ENCODE assay signal across 17 cellular contexts in genomic region chr1:225973158-225973557, GRCh38. TPM values are rescaled to one million over a fixed set of nuclear protein-coding genes. Genes with fewer than 3 reads are reported as not detected.
DNase-seq lines count a peak whose midpoint lies in the region; ATAC-seq, FAIRE-seq and TF ChIP-seq lines count a peak whose summit lies in the region.
"Had no signal": no experiment of that assay in that cellular context is flagged by ENCODE, and none has a peak within 500 bp of the region (broad histone marks: within the 10 kb centered on the region; RNA-seq: fewer than 3 reads in every experiment).

No MANE protein-coding gene starts in this region.

- no TSS peak for BruUV-seq in K562 (replicated peaks; lab: Mats Ljungman, UMichigan)

- TF ChIP-seq EP300 in K562 (IDR thresholded peaks at IDR 0.05; ENCODE audit: low read length) = peak; percentile 5; the same call in 1 of the 2 replicates

- peak; percentile 66 for FAIRE-seq in K562 (lab: Jason Lieb, UNC)
- FAIRE-seq: D721Med, urothelium cell line had no signal

- no peak overlapping the region for H3K4me3 ChIP-seq in K562
- no peak overlapping the region for H3K4me3 ChIP-seq in uterus
- H3K4me3 ChIP-seq: gastroesophageal sphincter had no signal

- H3K9me1 ChIP-seq in K562 (ENCODE audit: control insufficient read depth, insufficient read depth, low read length) = no peaks in the 10 kb centered on the region

- no peaks in the 10 kb centered on the region for H4K20me1 ChIP-seq in K562 (replicated peaks; ENCODE audit: control insufficient read depth, insufficient read depth, low read length)

- peaks cover 8% of the 10 kb centered on the region; the same call in 2 of the 3 replicates for H3K36me3 ChIP-seq in K562 (ENCODE audit: control insufficient read depth, insufficient read depth, low read length)
- no peaks in the 10 kb centered on the region for H3K36me3 ChIP-seq in uterus

- no peaks in the 10 kb centered on the region for H3K79me2 ChIP-seq in K562 (ENCODE audit: control insufficient read depth, insufficient read depth, low read length)

- TF ChIP-seq RAD21 in K562 (CRISPR knock-in tag; conservative IDR thresholded peaks at IDR 0.05 in 1 of 2, IDR thresholded peaks at IDR 0.05 in 1 of 2) = no peak

- peak; percentile 75 for ATAC-seq in K562
- ATAC-seq in GM21526 (IDR thresholded peaks at IDR 0.05; ENCODE audit: low FRiP score, unreplicated experiment) = no peak
- ATAC-seq: gastroesophageal sphincter had no signal

- no peak overlapping the region; a peak in 1 of 4 replicates for H3K9ac ChIP-seq in K562 (ENCODE audit: insufficient read depth in 1 of 2, low read depth in 2 of 2, low read length in 2 of 2)

- H3K27ac ChIP-seq in K562 (ENCODE audit: extremely low read depth, low read depth, low read length) (no peak overlapping the region; the same call in 2 of the 3 replicates), uterus (no peak overlapping the region)
- H3K27ac ChIP-seq: gastroesophageal sphincter had no signal

- POLR2A ChIA-PET in K562 (lab: Yijun Ruan, JAX) = interaction anchor here (0.5 to 2.2 kb wide), 12 partner anchors 11 to 585 kb away, joined by 3 to 8 read pairs (median 4); partner anchors contain the start of gene PYCR2

- H2AFZ ChIP-seq in K562 (ENCODE audit: low read depth, low read length) = peak overlapping the region; percentile 40

- TF ChIP-seq CTCF in K562 (IDR thresholded peaks at IDR 0.05 in 2 of 3, conservative IDR thresholded peaks at IDR 0.05 in 1 of 3; ENCODE audit: insufficient read depth in 2 of 3, low read depth in 1 of 3, low read length in 3 of 3) = no peak
- no peak for TF ChIP-seq CTCF in uterus (IDR thresholded peaks at IDR 0.05)

- intact Hi-C loops in K562 (cut with micrococcal nuclease) (loop anchor here (2.0 to 10.0 kb wide), 3 partner anchors 128 to 654 kb away; partner anchors contain the start of gene ENAH), uterus (cut with DNase I; ENCODE audit: low total_unique reads) (loop anchor here (10.0 kb wide), 1 partner anchor 58 kb away; no protein-coding TSS in a partner anchor)

- CTCF ChIA-PET in K562 (lab: Yijun Ruan, JAX; ENCODE audit: low intra/inter-chr PET ratio) = interaction anchor here (0.7 to 6.7 kb wide), 2 partner anchors 498 to 501 kb away, joined by 5 to 133 read pairs; no protein-coding TSS in a partner anchor

- no peaks in the 10 kb centered on the region for H3K9me3 ChIP-seq in K562 (replicated peaks; ENCODE audit: control insufficient read depth, insufficient read depth, low read depth, low read length)
- no peaks in the 10 kb centered on the region for H3K9me3 ChIP-seq in uterus
- H3K9me3 ChIP-seq: gastroesophageal sphincter had no signal

- H3K27me3 ChIP-seq in K562 (ENCODE audit: control insufficient read depth in 2 of 2, insufficient read depth in 2 of 2, low read length in 2 of 2) (no peaks in the 10 kb centered on the region), uterus (no peaks in the 10 kb centered on the region)
- H3K27me3 ChIP-seq: gastroesophageal sphincter had no signal

- 10% methylated on average over 5 of the region's 5 CpGs for WGBS in K562 (ENCODE audit: insufficient coverage, low coverage, missing lambda C conversion rate)

- peak overlapping the region; percentile 27; the same call in 1 of the 2 replicates for H3K4me2 ChIP-seq in K562 (ENCODE audit: insufficient read depth, low read length)

- in situ Hi-C loops in K562 (cut with MboI) = no loop called here

- H3K4me1 ChIP-seq in K562 (replicated peaks in 1 of 2; ENCODE audit: control insufficient read depth in 2 of 2, insufficient read depth in 2 of 2, low read length in 2 of 2) (peaks cover 7 to 21% of the 10 kb centered on the region in 2 experiments; a peak in 4 of 5 replicates), uterus (no peaks in the 10 kb centered on the region)

- DNase-seq in A172 (ENCODE audit: low spot score) (peak; percentile 13), NCI-H1436 (lab: John Stamatoyannopoulos, UW) (peak; percentile 91), NCI-H510A (lab: John Stamatoyannopoulos, UW) (peak; percentile 85), K562 (ENCODE audit: extremely low read depth in 1 of 4, low spot score in 3 of 4) (peak; percentile 51 to 79 (median 64)), uterus (no peak), NAMALWA (ENCODE audit: low spot score) (no peak), T-helper 1 cell (no peak)
- DNase-seq: activated gamma-delta T cell; effector memory CD4-positive, alpha-beta T cell; retina; stimulated activated CD4-positive, alpha-beta T cell treated with anti-CD3 and anti-CD28 coated beads, Interleukin-4, amount 100 ng/mL, for 24 hours; stimulated activated naive CD4-positive, alpha-beta T cell; SW 1271 had no signal

- TF ChIP-seq POLR2A in K562 (conservative IDR thresholded peaks at IDR 0.05) (no peak), uterus (IDR thresholded peaks at IDR 0.05) (no peak)

TF ChIP-seq in K562, 482 proteins besides CTCF, POLR2A, EP300 and RAD21 (continues in another document):
- TF ChIP-seq TAL1 (IDR thresholded peaks at IDR 0.05) (peak; percentile 54; the same call in 1 of the 2 replicates), NCOR1 (IDR thresholded peaks at IDR 0.05) (0 out of 2 replicates have a peak, but pooled peaks have one; percentile 33), RFX5 (IDR thresholded peaks at IDR 0.05; ENCODE audit: low read depth, low read length) (no peak), ZNF175 (CRISPR knock-in tag; IDR thresholded peaks at IDR 0.05; ENCODE audit: low read depth) (no peak), GATAD2B (IDR thresholded peaks at IDR 0.05; ENCODE audit: borderline replicate concordance) (no peak)

RNA-seq across cellular contexts. Expression of gene SDE2, which starts 26.0 kb away (rescaled TPM):
- total RNA-seq in A172 (2014; rRNA removed; shearing (Covaris generic)) = 42.3 and 44.3 TPM in 2 replicates
- 30.3 and 54.4 TPM in 2 replicates for total RNA-seq in K562 (2011; cell fraction: chromatin; rRNA removed; ENCODE audit: low replicate concordance)
- 21.3 and 22.5 TPM in 2 replicates for total RNA-seq in K562 (2011; cell fraction: nucleolus; rRNA removed)
- 40.9 and 49.1 TPM in 2 replicates for total RNA-seq in K562 (2011; cell fraction: nucleoplasm; rRNA removed)
- total RNA-seq in K562 (2014; rRNA removed) (44.9 and 46.0 TPM in 2 replicates), K562 (2014; rRNA removed; fragmentation: Illumina TruSeq; extraction: Trizol) (62.3 and 72.5 TPM in 2 replicates), K562 (2015; rRNA removed; fragmentation: Illumina TruSeq; extraction: Trizol) (42.7 and 43.0 TPM in 2 replicates), K562 (2021) (45.3 and 50.5 TPM in 2 replicates), uterus (10 to 100 TPM; 12.3 to 41.7 (median 17.2) TPM)
- polyA plus RNA-seq in K562 (2011; rRNA removed) (35.6 and 49.1 TPM in 2 replicates), K562 (2014; fragmentation: Illumina TruSeq; extraction: Trizol) (35.7 and 39.9 TPM in 2 replicates), K562 (2014; fragmentation: Nextera tagmentation; extraction: Ambion mirVana) (10 to 100 TPM; 14.3 to 19.3 TPM), K562 (2014; rRNA removed) (44.6 and 46.1 TPM in 2 replicates)
- 19.9 and 37.9 TPM in 2 replicates for polyA plus RNA-seq in K562 (2011; cell fraction: cytosol; rRNA removed)
- polyA plus RNA-seq in K562 (2011; cell fraction: nucleus; rRNA removed) = 10.7 and 11.3 TPM in 2 replicates
- 13.2 and 19.6 TPM in 2 replicates for polyA plus RNA-seq in K562 (2012)
- 55.7 and 62.4 TPM in 2 replicates for polyA minus RNA-seq in K562 (2011; rRNA and poly(A)+ RNA removed)
- 24.8 and 29.7 TPM in 2 replicates for polyA minus RNA-seq in K562 (2011; cell fraction: cytosol; rRNA and poly(A)+ RNA removed)
- polyA minus RNA-seq in K562 (2011; cell fraction: nucleus; rRNA and poly(A)+ RNA removed) = 11.2 and 15.9 TPM in 2 replicates

RNA-seq across cellular contexts. Expression of gene LEFTY2, which starts 32.1 kb away (rescaled TPM):
- not detected in 2 replicates for total RNA-seq in A172 (2014; rRNA removed; shearing (Covaris generic))
- 0.23 TPM in 1 of 2 replicates, not detected in the other for total RNA-seq in K562 (2011; cell fraction: chromatin; rRNA removed; ENCODE audit: low replicate concordance)
- not detected in 2 replicates for total RNA-seq in K562 (2011; cell fraction: nucleolus; rRNA removed)
- total RNA-seq in K562 (2011; cell fraction: nucleoplasm; rRNA removed) = 0.29 TPM in 1 of 2 replicates, not detected in the other
- total RNA-seq in K562 (2014; rRNA removed) (0.08 and 0.14 TPM in 2 replicates), K562 (2014; rRNA removed; fragmentation: Illumina TruSeq; extraction: Trizol) (not detected in 2 replicates), K562 (2015; rRNA removed; fragmentation: Illumina TruSeq; extraction: Trizol) (not detected in 2 replicates), K562 (2021) (not detected in 2 replicates), uterus (10 to 100 TPM in 3 of 4 donors, 1 to 10 TPM in 1; 6.1 to 41.6 (median 29.5) TPM)
- polyA plus RNA-seq in K562 (2011; rRNA removed) (0.04 and 0.07 TPM in 2 replicates), K562 (2014; fragmentation: Illumina TruSeq; extraction: Trizol) (not detected in 2 replicates), K562 (2014; fragmentation: Nextera tagmentation; extraction: Ambion mirVana) (not detected), K562 (2014; rRNA removed) (0.78 TPM in 1 of 2 replicates, not detected in the other)
- polyA plus RNA-seq in K562 (2011; cell fraction: cytosol; rRNA removed) = 0.03 and 0.06 TPM in 2 replicates
- 0.06 TPM in 1 of 2 replicates, not detected in the other for polyA plus RNA-seq in K562 (2011; cell fraction: nucleus; rRNA removed)
- polyA plus RNA-seq in K562 (2012) = 0.04 TPM in 2 replicates
- polyA minus RNA-seq in K562 (2011; rRNA and poly(A)+ RNA removed) = not detected in 2 replicates
- not detected in 2 replicates for polyA minus RNA-seq in K562 (2011; cell fraction: cytosol; rRNA and poly(A)+ RNA removed)
- not detected in 2 replicates for polyA minus RNA-seq in K562 (2011; cell fraction: nucleus; rRNA and poly(A)+ RNA removed)

RNA-seq across cellular contexts. Expression of gene PYCR2, which starts 49.1 kb away (rescaled TPM):
- 73.2 and 73.8 TPM in 2 replicates for total RNA-seq in A172 (2014; rRNA removed; shearing (Covaris generic))
- 118 and 268 TPM in 2 replicates for total RNA-seq in K562 (2011; cell fraction: chromatin; rRNA removed; ENCODE audit: low replicate concordance)
- 193 and 210 TPM in 2 replicates for total RNA-seq in K562 (2011; cell fraction: nucleolus; rRNA removed)
- total RNA-seq in K562 (2011; cell fraction: nucleoplasm; rRNA removed) = 181 and 191 TPM in 2 replicates
- total RNA-seq in K562 (2014; rRNA removed) (162 and 176 TPM in 2 replicates), K562 (2014; rRNA removed; fragmentation: Illumina TruSeq; extraction: Trizol) (75.2 and 76.7 TPM in 2 replicates), K562 (2015; rRNA removed; fragmentation: Illumina TruSeq; extraction: Trizol) (79.2 and 83.5 TPM in 2 replicates), K562 (2021) (200 and 219 TPM in 2 replicates), uterus (10 to 100 TPM; 19.5 to 66.4 (median 38.8) TPM)
- polyA plus RNA-seq in K562 (2011; rRNA removed) (127 and 246 TPM in 2 replicates), K562 (2014; fragmentation: Illumina TruSeq; extraction: Trizol) (154 and 187 TPM in 2 replicates), K562 (2014; fragmentation: Nextera tagmentation; extraction: Ambion mirVana) (1 to 10 TPM; 5.5 to 7.9 TPM), K562 (2014; rRNA removed) (195 and 208 TPM in 2 replicates)
- 168 and 216 TPM in 2 replicates for polyA plus RNA-seq in K562 (2011; cell fraction: cytosol; rRNA removed)
- 321 and 394 TPM in 2 replicates for polyA plus RNA-seq in K562 (2011; cell fraction: nucleus; rRNA removed)
- polyA plus RNA-seq in K562 (2012) = 161 and 213 TPM in 2 replicates
- 79.4 and 82.2 TPM in 2 replicates for polyA minus RNA-seq in K562 (2011; rRNA and poly(A)+ RNA removed)
- polyA minus RNA-seq in K562 (2011; cell fraction: cytosol; rRNA and poly(A)+ RNA removed) = 58.5 and 79.5 TPM in 2 replicates
- polyA minus RNA-seq in K562 (2011; cell fraction: nucleus; rRNA and poly(A)+ RNA removed) = 66.8 and 85.3 TPM in 2 replicates

Comparison
In these comparisons a context has a peak if more than half of its experiments do, and no peak if none do; other contexts are left out.
1. DNase-seq: peak in A172 (single experiment), NCI-H1436 (single experiment), NCI-H510A (single experiment) and K562 (4 of 4); none in uterus (0 of 2), NAMALWA (single experiment) and T-helper 1 cell (0 of 5).